ENCODE assay signal across 26 cellular contexts in genomic region chr11:108851781-108852180, GRCh38.
"Had no signal": no experiment of that assay in that cellular context is flagged by ENCODE, and none has a peak within 500 bp of the region (broad histone marks: within the 10 kb centered on the region; RNA-seq: fewer than 3 reads in every experiment).

No MANE protein-coding gene starts in this region.

- H3K9me3 ChIP-seq: SJSA1 had no signal

- H3K27ac ChIP-seq: brain microvascular endothelial cell, SJSA1, VCaP had no signal

- DNase-seq: activated CD4-positive, alpha-beta memory T cell treated with anti-CD3 and anti-CD28 coated beads for 36 hours; activated CD4-positive, alpha-beta T cell treated with anti-CD3 and anti-CD28 coated beads, Interleukin-2, amount 10 ng/mL, durations not matched to agents 7 days and 5 days; activated CD4-positive, CD25-positive, alpha-beta regulatory T cell; activated CD8-positive, alpha-beta memory T cell treated with anti-CD3 and anti-CD28 coated beads for 24 hours; activated gamma-delta T cell treated with Interleukin-2 at 50 U/mL for 16 hours; activated naive CD4-positive, alpha-beta T cell treated with anti-CD3 and anti-CD28 coated beads, Interleukin-2, amount 50 U/mL, for 16 hours; activated T-cell treated with anti-CD3 and anti-CD28 coated beads, Interleukin-2, amount 50 U/mL, for 48 hours; amygdala; brain microvascular endothelial cell; cerebellar nuclear complex; KG1; NCI-H1048; NCI-H1417; NCI-H1694; NCI-H2029; NCI-H2107; NCI-H2171 treated with DMSO at 0.1 percent for 48 hours; NCI-H226; NCI-H510A treated with DMSO at 0.1 percent for 48 hours; NCI-H69; NK-92 treated with Interleukin-12 subunit alpha and Interleukin-12 subunit beta, amount 100 ng/mL, for 24 hours; SHP77; T-helper 2 cell had no signal

- H3K27ac Mint-ChIP-seq: activated CD4-positive, alpha-beta memory T cell treated with anti-CD3 and anti-CD28 coated beads for 36 hours; activated T-helper 2 cell treated with anti-CD3 and anti-CD28 coated beads, Interferon-gamma antibody, Interleukin-2, Interleukin-4, amounts not matched to agents 10 μg/mL and 5 μg/mL and 100 μg/mL, durations not matched to agents 14 hours and 24 hours and 36 hours had no signal

- H3K36me3 ChIP-seq: brain microvascular endothelial cell, SJSA1 had no signal

- H3K4me3 ChIP-seq: SJSA1 had no signal

- H3K27me3 Mint-ChIP-seq: activated CD4-positive, alpha-beta memory T cell treated with anti-CD3 and anti-CD28 coated beads for 36 hours; activated CD4-positive, alpha-beta T cell treated with anti-CD3 and anti-CD28 coated beads, Interleukin-2, amount 10 ng/mL, durations not matched to agents 7 days and 5 days had no signal

- H3K4me3 Mint-ChIP-seq: activated CD4-positive, alpha-beta memory T cell treated with anti-CD3 and anti-CD28 coated beads for 36 hours; activated CD4-positive, alpha-beta T cell treated with anti-CD3 and anti-CD28 coated beads, Interleukin-2, amount 10 ng/mL, durations not matched to agents 7 days and 5 days had no signal

- H3K27me3 ChIP-seq: brain microvascular endothelial cell, SJSA1 had no signal

- H3K9me3 Mint-ChIP-seq: activated CD4-positive, alpha-beta memory T cell treated with anti-CD3 and anti-CD28 coated beads for 36 hours; activated CD4-positive, alpha-beta T cell treated with anti-CD3 and anti-CD28 coated beads, Interleukin-2, amount 10 ng/mL, durations not matched to agents 7 days and 5 days; activated T-helper 2 cell treated with anti-CD3 and anti-CD28 coated beads, Interferon-gamma antibody, Interleukin-2, Interleukin-4, amounts not matched to agents 10 μg/mL and 5 μg/mL and 100 μg/mL, durations not matched to agents 14 hours and 24 hours and 36 hours had no signal
